ENCODE assay signal across 8 cellular contexts in the genomic region with DNA sequence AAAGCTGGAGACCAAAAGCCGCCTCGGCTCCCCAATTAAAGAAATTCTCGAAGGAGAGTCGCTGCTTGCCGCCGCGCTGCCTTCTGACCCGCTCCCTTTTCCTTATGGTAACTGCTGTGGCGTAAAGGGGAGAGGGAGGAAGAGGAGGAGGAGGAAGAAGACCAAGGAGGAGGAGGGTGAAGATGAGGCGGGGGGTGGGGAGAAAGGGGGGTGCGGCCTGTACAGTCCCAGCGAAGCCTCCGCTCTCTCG. TPM values are rescaled to one million over a fixed set of nuclear protein-coding genes. Genes with fewer than 3 reads are reported as not detected.
A peak's percentile ranks its signal among the peaks of the same experiment; 100 is the strongest.
DNase-seq lines count a peak whose midpoint lies in the region; TF ChIP-seq lines count a peak whose summit lies in the region.

No MANE protein-coding gene starts in this region.

- no peak overlapping the region for H4K91ac ChIP-seq in H9 (ENCODE audit: insufficient read length, low read depth, low read length)

- no peak overlapping the region for H4K8ac ChIP-seq in H9 (replicated peaks; ENCODE audit: insufficient read length, low read depth, low read length)

- H3K23me2 ChIP-seq in H9 (ENCODE audit: insufficient read length, low read depth, low read length, poor library complexity, severe bottlenecking) = peaks cover 14% of the 10 kb centered on the region

- CTCF ChIA-PET in Calu3 (lab: Charles Lee) = no interaction called here

- H3K4me3 ChIP-seq in SU-DHL-6 (ENCODE audit: insufficient read depth, low read length, poor library complexity, severe bottlenecking) (peak overlapping the region; percentile 78), iPS DF 6.9 (ENCODE audit: low read length) (peak overlapping the region; percentile 84)

- H3K9me3 ChIP-seq in H9 (ENCODE audit: control insufficient read depth, low read depth, low read length) = no peaks in the 10 kb centered on the region
- no peaks in the 10 kb centered on the region for H3K9me3 ChIP-seq in SU-DHL-6 (ENCODE audit: insufficient read depth, low read length)
- no peaks in the 10 kb centered on the region for H3K9me3 ChIP-seq in iPS DF 6.9 (ENCODE audit: control insufficient read depth, insufficient read depth, low read length)

- H3K27ac ChIP-seq in H9 (ENCODE audit: insufficient read length, low read depth, low read length) = peak overlapping the region; percentile 24
- H3K27ac ChIP-seq in SU-DHL-6 (ENCODE audit: low read depth, low read length) = peak overlapping the region; percentile 77
- no peak overlapping the region for H3K27ac ChIP-seq in iPS DF 6.9 (ENCODE audit: low read length)
- peak overlapping the region; percentile 91 for H3K27ac ChIP-seq in substantia nigra (ENCODE audit: low read depth, low read length, poor library complexity, severe bottlenecking)

- no TSS peak for BruUV-seq in Calu3 (replicated peaks; lab: Mats Ljungman, UMichigan)

- H3K4me2 ChIP-seq in H9 (ENCODE audit: insufficient read depth, insufficient read length, low read length) = peak overlapping the region; percentile 97
- H3K4me2 ChIP-seq in SU-DHL-6 (ENCODE audit: low read depth, low read length, poor library complexity, severe bottlenecking) = peak overlapping the region; percentile 86

- H3K79me2 ChIP-seq in H9 (ENCODE audit: insufficient read depth, low read length) (peaks cover 6% of the 10 kb centered on the region; the same call in 1 of the 2 replicates), SU-DHL-6 (ENCODE audit: insufficient read depth, low read length) (peaks cover 52% of the 10 kb centered on the region)

- H3K36me3 ChIP-seq in SU-DHL-6 (ENCODE audit: low read length) (no peaks in the 10 kb centered on the region), iPS DF 6.9 (ENCODE audit: control insufficient read depth, insufficient read depth, low read length) (no peaks in the 10 kb centered on the region)

- no peak overlapping the region for H3K18ac ChIP-seq in H9 (ENCODE audit: insufficient read length, low read depth, low read length)

- peak overlapping the region; percentile 41 for H3K14ac ChIP-seq in H9 (ENCODE audit: insufficient read depth, low read length)

- no peak overlapping the region for H2BK120ac ChIP-seq in H9 (ENCODE audit: low read depth, low read length, poor library complexity, severe bottlenecking)

- no peak overlapping the region for H2BK15ac ChIP-seq in H9 (ENCODE audit: low read depth, low read length)

- peaks cover 4 to 9% of the 10 kb centered on the region in 2 experiments; a peak in 3 of 4 replicates for H3K4me1 Mint-ChIP-seq in H9
- peaks cover 16% of the 10 kb centered on the region for H3K4me1 Mint-ChIP-seq in HFFc6 (ENCODE audit: low read depth)
- H3K4me1 Mint-ChIP-seq in Calu3 (ENCODE audit: low read depth, unreplicated experiment) = peaks cover 7% of the 10 kb centered on the region

- DNase-seq in H9 (no peak), iPS DF 6.9 (ENCODE audit: low read depth, low spot score) (no peak), substantia nigra (lab: John Stamatoyannopoulos, UW) (peak in 3 of 49 donors; percentile 44 to 61 (median 45)), NCI-H510A (lab: John Stamatoyannopoulos, UW) (no peak), HFFc6 (no peak), HuH-7 (ENCODE audit: low spot score) (no peak), Calu3 (no peak)

- no peak overlapping the region for H2BK20ac ChIP-seq in H9 (ENCODE audit: low read depth, low read length, poor library complexity, severe bottlenecking)

- no peak overlapping the region for H2BK12ac ChIP-seq in H9 (ENCODE audit: insufficient read length, low read depth, low read length)

- H4K20me1 ChIP-seq in H9 (ENCODE audit: control insufficient read depth, insufficient read depth, insufficient read length) (peaks cover 2% of the 10 kb centered on the region), SU-DHL-6 (ENCODE audit: low read depth, low read length) (no peaks in the 10 kb centered on the region)

- H3K79me1 ChIP-seq in H9 (ENCODE audit: insufficient read depth, low read depth, low read length, poor library complexity, severe bottlenecking) = peaks cover 3% of the 10 kb centered on the region

- no peak overlapping the region for H2AK5ac ChIP-seq in H9 (ENCODE audit: insufficient read length, low read length)

- no peak overlapping the region for H3K56ac ChIP-seq in H9 (ENCODE audit: insufficient read length, low read depth, low read length)

- H3K36me3 Mint-ChIP-seq in H9 (ENCODE audit: insufficient read depth in 1 of 3, low read depth in 3 of 3) (no peaks in the 10 kb centered on the region), HFFc6 (ENCODE audit: low read depth) (no peaks in the 10 kb centered on the region), Calu3 (ENCODE audit: insufficient read depth, unreplicated experiment) (no peaks in the 10 kb centered on the region)

- H3K27me3 Mint-ChIP-seq in H9 (ENCODE audit: low read depth) = no peaks in the 10 kb centered on the region
- no peaks in the 10 kb centered on the region; the same call in 1 of the 2 replicates for H3K27me3 Mint-ChIP-seq in HFFc6 (ENCODE audit: insufficient read depth)
- no peaks in the 10 kb centered on the region for H3K27me3 Mint-ChIP-seq in Calu3 (ENCODE audit: unreplicated experiment)

- H3K4ac ChIP-seq in H9 (ENCODE audit: low read depth, low read length) = no peak overlapping the region

- TF ChIP-seq CTCF in H9 (conservative IDR thresholded peaks at IDR 0.05) (no peak), SU-DHL-6 (IDR thresholded peaks at IDR 0.05; ENCODE audit: insufficient read depth, low read length, poor library complexity, severe bottlenecking) (no peak), HFFc6 (IDR thresholded peaks at IDR 0.05) (no peak), Calu3 (IDR thresholded peaks at IDR 0.05; ENCODE audit: unreplicated experiment) (no peak)

- H4K5ac ChIP-seq in H9 (ENCODE audit: insufficient read length, low read depth, low read length) = no peak overlapping the region

- H3K4me1 ChIP-seq in H9 (ENCODE audit: insufficient read depth, low read length) = peaks cover 3% of the 10 kb centered on the region; the same call in 1 of the 2 replicates
- H3K4me1 ChIP-seq in iPS DF 6.9 (ENCODE audit: control insufficient read depth, insufficient read depth, low read length) = peaks cover 3% of the 10 kb centered on the region; the same call in 1 of the 2 replicates

- intact Hi-C loops in Calu3 (cut with micrococcal nuclease; ENCODE audit: unreplicated experiment) = loop anchor here (1.0 to 2.0 kb wide), 2 partner anchors 51 to 95 kb away; no protein-coding TSS in a partner anchor

- H2AFZ ChIP-seq in H9 (ENCODE audit: low read length) (no peak overlapping the region), SU-DHL-6 (ENCODE audit: low read depth, low read length, severe bottlenecking) (peak overlapping the region; percentile 42)

- H3K4me3 Mint-ChIP-seq in H9 = no peak overlapping the region
- H3K4me3 Mint-ChIP-seq in HFFc6 = no peak overlapping the region
- H3K4me3 Mint-ChIP-seq in Calu3 (ENCODE audit: low read depth, unreplicated experiment) = no peak overlapping the region

- peaks cover 6% of the 10 kb centered on the region; the same call in 1 of the 2 replicates for H3F3A ChIP-seq in SU-DHL-6 (ENCODE audit: insufficient read depth)

- H3K9me2 ChIP-seq in SU-DHL-6 (replicated peaks; ENCODE audit: insufficient read depth, low read length) = no peaks in the 10 kb centered on the region

- no peak overlapping the region for H3T11ph ChIP-seq in H9 (ENCODE audit: low read length)

- no peak overlapping the region for H2BK5ac ChIP-seq in H9 (ENCODE audit: insufficient read length, low read length)

- no peaks in the 10 kb centered on the region for H3K9me3 Mint-ChIP-seq in H9
- H3K9me3 Mint-ChIP-seq in HFFc6 = no peaks in the 10 kb centered on the region
- no peaks in the 10 kb centered on the region for H3K9me3 Mint-ChIP-seq in Calu3 (ENCODE audit: low read depth, unreplicated experiment)

- no peak overlapping the region for H3K23ac ChIP-seq in H9 (ENCODE audit: insufficient read length, low read depth, low read length)

- H3K9ac ChIP-seq in H9 (ENCODE audit: extremely low read depth, insufficient read length, low read length) (peak overlapping the region; percentile 96), SU-DHL-6 (ENCODE audit: low read length) (peak overlapping the region; percentile 80)

- H3K27me3 ChIP-seq in H9 (ENCODE audit: insufficient read depth, low read length) = no peaks in the 10 kb centered on the region
- H3K27me3 ChIP-seq in SU-DHL-6 (ENCODE audit: low read length) = no peaks in the 10 kb centered on the region
- 0 out of 2 replicates have a peak, but pooled peaks cover 2% of the 10 kb centered on the region for H3K27me3 ChIP-seq in iPS DF 6.9 (ENCODE audit: control insufficient read depth, insufficient read depth, low read length)

- no CpG with 5 or more reads among the region's 14 CpGs for WGBS in H9 (ENCODE audit: extremely low coverage, insufficient read length, low lambda C conversion rate)
- WGBS in iPS DF 6.9 (ENCODE audit: insufficient coverage, insufficient read length) = no CpG with 5 or more reads among the region's 14 CpGs

- H3K27ac Mint-ChIP-seq in H9 (no peak overlapping the region), HFFc6 (no peak overlapping the region), Calu3 (ENCODE audit: unreplicated experiment) (no peak overlapping the region)

RNA-seq across cellular contexts. Expression of gene CNOT4, which starts 0.4 kb away (rescaled TPM):
- total RNA-seq in H9 (2021) (23.5 and 27.4 TPM in 2 replicates), Calu3 (2022) (21.9 and 26.0 TPM in 2 replicates)
- 10 to 100 TPM; 23.2 to 27.3 (median 25.1) TPM for total RNA-seq in HFFc6 (2021; fragmentation: NEBNext Ultra II Directional; extraction: Animal tissue kit (Norgen Biotek cat#: 25700))

RNA-seq across cellular contexts. Expression of gene NUP205, which starts 48.2 kb away (rescaled TPM):
- 148 and 158 TPM in 2 replicates for total RNA-seq in H9 (2021)
- 10 to 100 TPM; 32.3 to 54.7 (median 49.9) TPM for total RNA-seq in HFFc6 (2021; fragmentation: NEBNext Ultra II Directional; extraction: Animal tissue kit (Norgen Biotek cat#: 25700))
- total RNA-seq in Calu3 (2022) = 73.3 and 75.1 TPM in 2 replicates
